In the genomic region with DNA sequence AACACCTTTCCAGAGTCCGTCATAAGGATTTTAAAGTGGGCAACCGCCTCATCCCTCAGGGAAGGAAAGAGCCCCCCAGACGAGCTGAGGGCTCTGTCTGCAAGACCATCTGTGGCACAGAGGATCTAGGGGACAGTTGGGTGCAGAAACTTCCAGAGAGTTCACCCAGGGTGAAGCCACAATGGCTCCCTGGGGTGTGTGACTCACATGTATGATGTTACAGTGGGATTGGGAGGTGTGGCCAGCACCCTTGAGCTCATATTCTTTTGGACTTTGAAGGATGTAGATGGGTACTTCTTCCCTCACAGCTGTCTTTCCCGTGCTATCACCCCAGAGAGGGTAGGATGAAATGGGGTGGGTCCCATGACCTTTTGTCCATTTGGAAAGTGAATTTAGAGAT, we compare ENCODE assay signal across 10 cellular contexts.
DNase-seq lines count a peak whose midpoint lies in the region; ATAC-seq and TF ChIP-seq lines count a peak whose summit lies in the region.
"Had no signal": no experiment of that assay in that cellular context is flagged by ENCODE, and none has a peak within 500 bp of the region (broad histone marks: within the 10 kb centered on the region; RNA-seq: fewer than 3 reads in every experiment).

No MANE protein-coding gene starts in this region.

- no peak for TF ChIP-seq EP300 in stomach (IDR thresholded peaks at IDR 0.05)

- H3K27ac ChIP-seq in gastrocnemius medialis: no peak overlapping the region
- H3K27ac ChIP-seq in coronary artery: peak overlapping the region in 1 of 2 donors; percentile 93
- H3K27ac ChIP-seq in stomach: no peak overlapping the region

- ATAC-seq in gastrocnemius medialis (peak; percentile 65 to 66), HG03039 (IDR thresholded peaks at IDR 0.05; ENCODE audit: unreplicated experiment) (no peak)
- ATAC-seq: activated T-helper 17 cell treated with anti-CD3 and anti-CD28 coated beads, Interleukin-2, amount 50 U/mL, for 72 hours had no signal

- in situ Hi-C loops in gastrocnemius medialis (cut with MboI; ENCODE audit: low sequenced_read_pairs in 4 of 4): no loop called here

- 74 to 85% (median 80%) methylated on average over 4 of the region's 4 CpGs for WGBS in stomach, 5 donors

- intact Hi-C loops in gastrocnemius medialis (cut with DNase I; ENCODE audit: low total_unique reads) (no loop called here), stomach (cut with DNase I; ENCODE audit: low total_unique reads) (no loop called here)

- H3K4me1 ChIP-seq in gastrocnemius medialis (peaks cover 10 to 17% of the 10 kb centered on the region in 2 donors), stomach (peaks cover 29 to 48% (median 42%) of the 10 kb centered on the region in 4 donors)

- H3K9me3 ChIP-seq in gastrocnemius medialis (no peaks in the 10 kb centered on the region), stomach (no peaks in the 10 kb centered on the region)
- H3K9me3 ChIP-seq: thyroid gland had no signal

- H3K4me3 ChIP-seq in NB4 (ENCODE audit: low read depth, low read length) (no peak overlapping the region), choroid plexus epithelial cell (ENCODE audit: low read depth, low read length) (no peak overlapping the region), gastrocnemius medialis (no peak overlapping the region), coronary artery (no peak overlapping the region), stomach (no peak overlapping the region)
- H3K4me3 ChIP-seq: thyroid gland had no signal

- H3K36me3 ChIP-seq in gastrocnemius medialis (no peaks in the 10 kb centered on the region), stomach (no peaks in the 10 kb centered on the region)
- H3K36me3 ChIP-seq: thyroid gland had no signal

- no peaks in the 10 kb centered on the region for H3K27me3 ChIP-seq in gastrocnemius medialis
- H3K27me3 ChIP-seq in stomach: peaks cover 0 to 32% (median 14%) of the 10 kb centered on the region in 3 donors
- H3K27me3 ChIP-seq: thyroid gland had no signal

- TF ChIP-seq POLR2A in NB4 (IDR thresholded peaks at IDR 0.05; ENCODE audit: extremely low read depth, insufficient read length) (no peak), gastrocnemius medialis (IDR thresholded peaks at IDR 0.05) (no peak), stomach (IDR thresholded peaks at IDR 0.05) (no peak)

- DNase-seq in GM03348 (ENCODE audit: low spot score) (peak; percentile 89), NB4 (ENCODE audit: low read depth) (peak; percentile 85), choroid plexus epithelial cell (ENCODE audit: low read depth) (peak; percentile 85), gastrocnemius medialis (peak in 1 of 2 donors; percentile 44), coronary artery (ENCODE audit: low spot score) (no peak), stomach (no peak), C1 segment of cervical spinal cord (lab: John Stamatoyannopoulos, UW) (no peak)
- DNase-seq: thyroid gland had no signal

- TF ChIP-seq CTCF in NB4 (IDR thresholded peaks at IDR 0.05; ENCODE audit: low read depth, low read length) (no peak), choroid plexus epithelial cell (conservative IDR thresholded peaks at IDR 0.05; ENCODE audit: low read depth, low read length) (no peak), gastrocnemius medialis (IDR thresholded peaks at IDR 0.05 in 4 of 5, conservative IDR thresholded peaks at IDR 0.05 in 1 of 5) (no peak), coronary artery (IDR thresholded peaks at IDR 0.05) (no peak), stomach (IDR thresholded peaks at IDR 0.05) (no peak)

Comparison
In these comparisons a context has a peak if more than half of its experiments do, and no peak if none do; other contexts are left out.
1. DNase-seq: peak in GM03348 (single experiment), NB4 (single experiment) and choroid plexus epithelial cell (single experiment); none in coronary artery (single experiment), stomach (single experiment) and C1 segment of cervical spinal cord (0 of 14).